In the genomic region with DNA sequence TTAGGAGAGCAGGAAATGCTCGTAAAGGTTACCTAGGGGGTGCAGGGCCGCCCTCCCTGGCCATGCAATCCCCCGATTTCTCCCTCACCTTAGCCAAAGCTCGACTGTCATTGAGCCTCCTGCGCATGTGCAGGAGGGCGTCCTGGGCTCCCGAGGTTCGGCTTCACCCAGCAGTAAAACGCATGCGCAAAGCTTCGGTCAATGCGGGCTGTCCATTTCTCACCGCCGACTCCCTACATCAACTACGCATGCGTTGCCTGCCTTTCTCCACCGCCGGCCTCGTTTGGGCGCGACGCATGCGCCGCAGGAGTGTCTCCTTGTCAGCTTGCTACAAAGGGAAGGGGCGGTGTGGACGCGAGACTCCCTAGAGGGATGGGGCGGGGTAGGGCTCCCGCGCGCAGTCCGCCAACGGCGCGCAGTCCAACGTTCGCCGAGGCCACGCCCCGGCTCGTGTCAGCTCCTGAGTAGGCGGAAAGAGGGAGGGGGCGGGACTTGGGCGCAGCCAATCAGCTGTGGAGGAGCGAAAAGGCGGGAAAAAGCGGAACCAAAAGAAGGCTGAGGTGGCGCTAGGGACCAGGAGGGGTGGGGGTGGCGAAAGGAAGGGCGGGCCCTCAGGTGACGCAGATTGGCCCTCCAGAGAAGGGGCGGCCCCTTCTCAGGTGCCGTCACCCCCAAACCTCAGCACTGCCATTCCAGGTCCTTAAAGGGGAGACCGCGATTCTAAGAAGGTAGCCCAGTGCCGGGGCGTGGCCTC, we compare ENCODE assay signal across 1 cellular context.
A peak's percentile ranks its signal among the peaks of the same experiment; 100 is the strongest.
TF ChIP-seq lines count a peak whose summit lies in the region.

A gene with protein sequence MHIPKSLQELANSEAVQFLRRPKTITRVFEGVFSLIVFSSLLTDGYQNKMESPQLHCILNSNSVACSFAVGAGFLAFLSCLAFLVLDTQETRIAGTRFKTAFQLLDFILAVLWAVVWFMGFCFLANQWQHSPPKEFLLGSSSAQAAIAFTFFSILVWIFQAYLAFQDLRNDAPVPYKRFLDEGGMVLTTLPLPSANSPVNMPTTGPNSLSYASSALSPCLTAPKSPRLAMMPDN (plus strand): TSS at position 558 of the 754 bp plus-strand sequence. CDS start 1,476 bp downstream, outside the sequence.
TMEM143 (minus strand) TSS at position 131 of the 754 bp plus-strand sequence; CDS start at position 111, 20 bp downstream.

TF ChIP-seq in HepG2, 621 proteins besides CTCF, POLR2A, EP300 and RAD21 (continued from another document and continues in another):
- peak in 1 of 2 experiments; percentile 8; a peak in 1 of 4 replicates for TF ChIP-seq HMGXB4 (CRISPR knock-in tag; IDR thresholded peaks at IDR 0.05; ENCODE audit: borderline replicate concordance in 1 of 2, low read depth in 1 of 2)
- TF ChIP-seq ZNF468 (CRISPR knock-in tag; IDR thresholded peaks at IDR 0.05), result no peak
- no peak for TF ChIP-seq ZBTB39 (CRISPR knock-in tag; IDR thresholded peaks at IDR 0.05)
- TF ChIP-seq MIXL1 (CRISPR knock-in tag; IDR thresholded peaks at IDR 0.05), result no peak
- 0 out of 2 replicates have a peak, but pooled peaks have one; percentile 37 for TF ChIP-seq ZBTB20 (CRISPR knock-in tag; IDR thresholded peaks at IDR 0.05; ENCODE audit: borderline replicate concordance, low read depth)
- TF ChIP-seq ATF4 (CRISPR knock-in tag; IDR thresholded peaks at IDR 0.05), result 0 out of 4 replicates have a peak, but pooled peaks of 1 of the 2 experiments have one; percentile 11
- no peak for TF ChIP-seq SP1 (IDR thresholded peaks at IDR 0.05)
- peak; percentile 89; the same call in 1 of the 2 replicates for TF ChIP-seq SP1 (CRISPR knock-in tag; IDR thresholded peaks at IDR 0.05)
- no peak for TF ChIP-seq ZNF724P (CRISPR knock-in tag; IDR thresholded peaks at IDR 0.05; ENCODE audit: borderline replicate concordance)
- TF ChIP-seq FOXA1 (IDR thresholded peaks at IDR 0.05), result no peak
- TF ChIP-seq FOXA1 (CRISPR knock-in tag; IDR thresholded peaks at IDR 0.05), result 0 out of 2 replicates have a peak, but pooled peaks have one; percentile 17
- TF ChIP-seq, protein P1, sequence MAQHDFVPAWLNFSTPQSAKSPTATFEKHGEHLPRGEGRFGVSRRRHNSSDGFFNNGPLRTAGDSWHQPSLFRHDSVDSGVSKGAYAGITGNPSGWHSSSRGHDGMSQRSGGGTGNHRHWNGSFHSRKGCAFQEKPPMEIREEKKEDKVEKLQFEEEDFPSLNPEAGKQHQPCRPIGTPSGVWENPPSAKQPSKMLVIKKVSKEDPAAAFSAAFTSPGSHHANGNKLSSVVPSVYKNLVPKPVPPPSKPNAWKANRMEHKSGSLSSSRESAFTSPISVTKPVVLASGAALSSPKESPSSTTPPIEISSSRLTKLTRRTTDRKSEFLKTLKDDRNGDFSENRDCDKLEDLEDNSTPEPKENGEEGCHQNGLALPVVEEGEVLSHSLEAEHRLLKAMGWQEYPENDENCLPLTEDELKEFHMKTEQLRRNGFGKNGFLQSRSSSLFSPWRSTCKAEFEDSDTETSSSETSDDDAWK (CRISPR knock-in tag; IDR thresholded peaks at IDR 0.05), result no peak
- TF ChIP-seq KLF11 (CRISPR knock-in tag; IDR thresholded peaks at IDR 0.05), result no peak
- TF ChIP-seq AFF4 (CRISPR knock-in tag; IDR thresholded peaks at IDR 0.05), result 0 out of 2 replicates have a peak, but pooled peaks have one; percentile 43
- TF ChIP-seq THAP11 (CRISPR knock-in tag; IDR thresholded peaks at IDR 0.05), result peak; percentile 76
- TF ChIP-seq ZNF143 (CRISPR knock-in tag; IDR thresholded peaks at IDR 0.05), result no peak
- TF ChIP-seq ZNF367 (CRISPR knock-in tag; IDR thresholded peaks at IDR 0.05; ENCODE audit: borderline replicate concordance), result 0 out of 2 replicates have a peak, but pooled peaks have one; percentile 55
- peak; percentile 44; the same call in 1 of the 2 replicates for TF ChIP-seq ZSCAN25 (CRISPR knock-in tag; IDR thresholded peaks at IDR 0.05)
- TF ChIP-seq MYC (CRISPR knock-in tag; IDR thresholded peaks at IDR 0.05; ENCODE audit: borderline replicate concordance), result no peak; the same call in 1 of the 2 replicates
- no peak; the same call in 1 of the 2 replicates for TF ChIP-seq ZNF335 (CRISPR knock-in tag; IDR thresholded peaks at IDR 0.05)
- peak; percentile 89 for TF ChIP-seq ZNF687 (CRISPR knock-in tag; IDR thresholded peaks at IDR 0.05)
- TF ChIP-seq PHB2 (IDR thresholded peaks at IDR 0.05; ENCODE audit: partially characterized antibody), result no peak
- TF ChIP-seq REXO4 (CRISPR knock-in tag; IDR thresholded peaks at IDR 0.05; ENCODE audit: borderline replicate concordance), result no peak
- peak; percentile 16; the same call in 1 of the 2 replicates for TF ChIP-seq SALL2 (CRISPR knock-in tag; IDR thresholded peaks at IDR 0.05)
- TF ChIP-seq ZNF432 (CRISPR knock-in tag; IDR thresholded peaks at IDR 0.05; ENCODE audit: borderline replicate concordance), result no peak
- TF ChIP-seq ZNF230 (CRISPR knock-in tag; IDR thresholded peaks at IDR 0.05), result 0 out of 2 replicates have a peak, but pooled peaks have one; percentile 50
- TF ChIP-seq, protein P2, sequence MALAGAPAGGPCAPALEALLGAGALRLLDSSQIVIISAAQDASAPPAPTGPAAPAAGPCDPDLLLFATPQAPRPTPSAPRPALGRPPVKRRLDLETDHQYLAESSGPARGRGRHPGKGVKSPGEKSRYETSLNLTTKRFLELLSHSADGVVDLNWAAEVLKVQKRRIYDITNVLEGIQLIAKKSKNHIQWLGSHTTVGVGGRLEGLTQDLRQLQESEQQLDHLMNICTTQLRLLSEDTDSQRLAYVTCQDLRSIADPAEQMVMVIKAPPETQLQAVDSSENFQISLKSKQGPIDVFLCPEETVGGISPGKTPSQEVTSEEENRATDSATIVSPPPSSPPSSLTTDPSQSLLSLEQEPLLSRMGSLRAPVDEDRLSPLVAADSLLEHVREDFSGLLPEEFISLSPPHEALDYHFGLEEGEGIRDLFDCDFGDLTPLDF (CRISPR knock-in tag; IDR thresholded peaks at IDR 0.05), result peak; percentile 89
- TF ChIP-seq ZMAT3 (CRISPR knock-in tag; conservative IDR thresholded peaks at IDR 0.05), result peak; percentile 77; the same call in 1 of the 2 replicates
- no peak for TF ChIP-seq ARID2 (CRISPR knock-in tag; IDR thresholded peaks at IDR 0.05; ENCODE audit: borderline replicate concordance)
- no peak for TF ChIP-seq RBAK (CRISPR knock-in tag; IDR thresholded peaks at IDR 0.05)
